Comparison of ENCODE assay signal across 8 cellular contexts in genomic region chr14:105301915-105302249, GRCh38. TPM values are rescaled to one million over a fixed set of nuclear protein-coding genes. Genes with fewer than 3 reads are reported as not detected.
A peak's percentile ranks its signal among the peaks of the same experiment; 100 is the strongest.
DNase-seq lines count a peak whose midpoint lies in the region; ATAC-seq, FAIRE-seq and TF ChIP-seq lines count a peak whose summit lies in the region.
"Not testable (repeated sequence)": the region's sequence is repeated elsewhere in the genome, so short reads cannot be mapped to it uniquely, and the experiment has no call there.

No MANE protein-coding gene starts in this region.

- TF ChIP-seq POLR2A in K562 (conservative IDR thresholded peaks at IDR 0.05) = not testable (repeated sequence)

- H3K36me3 Mint-ChIP-seq in Caco-2 (ENCODE audit: insufficient read depth, unreplicated experiment); activated CD4-positive, alpha-beta T cell treated with anti-CD3 and anti-CD28 coated beads for 36 hours (ENCODE audit: low read depth); progenitor cell of endocrine pancreas (ENCODE audit: insufficient read depth): not testable (repeated sequence)

- H3K9me3 Mint-ChIP-seq in Caco-2 (ENCODE audit: unreplicated experiment); activated CD4-positive, alpha-beta T cell treated with anti-CD3 and anti-CD28 coated beads for 36 hours (ENCODE audit: low read depth); progenitor cell of endocrine pancreas (ENCODE audit: low read depth): not testable (repeated sequence)

- not testable (repeated sequence) for DNase-seq in Caco-2; Karpas-422; activated CD4-positive, alpha-beta T cell treated with anti-CD3 and anti-CD28 coated beads for 36 hours; K562 (ENCODE audit: extremely low read depth in 1 of 4, low spot score in 3 of 4); fibroblast of lung (ENCODE audit: low read depth in 2 of 2); lower lobe of right lung; progenitor cell of endocrine pancreas (ENCODE audit: low spot score, unreplicated experiment); tibial artery

- 16% methylated on average over 7 of the region's 11 CpGs for WGBS in K562 (ENCODE audit: insufficient coverage, low coverage, missing lambda C conversion rate)

- peak overlapping the region; percentile 92 for H3K4me2 ChIP-seq in Karpas-422 (ENCODE audit: low read depth, low read length, poor library complexity, severe bottlenecking)
- peak overlapping the region; percentile 86 for H3K4me2 ChIP-seq in K562 (ENCODE audit: insufficient read depth, low read length)
- peak overlapping the region; percentile 69 for H3K4me2 ChIP-seq in fibroblast of lung (ENCODE audit: extremely low read depth, insufficient read depth, low read length)

- not testable (repeated sequence) for H3K36me3 ChIP-seq in Caco-2 (ENCODE audit: control insufficient read depth, insufficient read depth, low read length); Karpas-422 (ENCODE audit: insufficient read depth, low read length); K562 (ENCODE audit: control insufficient read depth, insufficient read depth, low read length); fibroblast of lung (ENCODE audit: control insufficient read depth, insufficient read depth, low read length); lower lobe of right lung; tibial artery

- H3K27me3 ChIP-seq in Caco-2 (replicated peaks; ENCODE audit: control insufficient read depth, insufficient read depth, low read length); Karpas-422 (ENCODE audit: low read length); K562 (ENCODE audit: control insufficient read depth in 2 of 2, insufficient read depth in 2 of 2, low read length in 2 of 2); fibroblast of lung (ENCODE audit: control insufficient read depth, insufficient read depth, low read length); lower lobe of right lung (ENCODE audit: low read depth); tibial artery: not testable (repeated sequence)

- not testable (repeated sequence) for BruUV-seq in Caco-2 (replicated peaks; lab: Mats Ljungman, UMichigan); K562 (replicated peaks; lab: Mats Ljungman, UMichigan)

- not testable (repeated sequence) for H3K4me1 ChIP-seq in Caco-2; fibroblast of lung (ENCODE audit: control insufficient read depth, extremely low read depth, insufficient read depth, low read length)
- peaks cover 11% of the 10 kb centered on the region for H3K4me1 ChIP-seq in Karpas-422 (ENCODE audit: low read length)
- H3K4me1 ChIP-seq in K562 (replicated peaks in 1 of 2; ENCODE audit: control insufficient read depth in 2 of 2, insufficient read depth in 2 of 2, low read length in 2 of 2) = peaks cover 4 to 29% of the 10 kb centered on the region in 2 experiments; a peak in 4 of 5 replicates
- peaks cover 17% of the 10 kb centered on the region for H3K4me1 ChIP-seq in lower lobe of right lung
- peaks cover 0 to 23% (median 15%) of the 10 kb centered on the region in 4 donors for H3K4me1 ChIP-seq in tibial artery

- not testable (repeated sequence) for TF ChIP-seq EP300 in K562 (IDR thresholded peaks at IDR 0.05; ENCODE audit: low read length)

- not testable (repeated sequence) for H4K20me1 ChIP-seq in Karpas-422 (ENCODE audit: insufficient read depth, low read depth, low read length); K562 (replicated peaks; ENCODE audit: control insufficient read depth, insufficient read depth, low read length); fibroblast of lung (ENCODE audit: control insufficient read depth, extremely low read depth, insufficient read depth, low read length)

- CTCF ChIA-PET in Caco-2 (lab: Charles Lee) = interaction anchor here (0.7 to 2.4 kb wide), 3 partner anchors 12 to 212 kb away, joined by 3 to 13 read pairs (median 5); no protein-coding TSS in a partner anchor
- CTCF ChIA-PET in activated CD4-positive, alpha-beta T cell treated with anti-CD3 and anti-CD28 coated beads for 36 hours (lab: Charles Lee); K562 (lab: Yijun Ruan, JAX; ENCODE audit: low intra/inter-chr PET ratio): not testable (repeated sequence)

- H3K79me2 ChIP-seq in Karpas-422 (ENCODE audit: low read length) = not testable (repeated sequence)
- H3K79me2 ChIP-seq in K562 (ENCODE audit: control insufficient read depth, insufficient read depth, low read length) (peaks cover 31% of the 10 kb centered on the region), fibroblast of lung (ENCODE audit: control insufficient read depth, insufficient read depth, low read length) (peaks cover 15% of the 10 kb centered on the region)

- H3K27ac Mint-ChIP-seq in Caco-2 (ENCODE audit: unreplicated experiment) (peak overlapping the region; percentile 40), progenitor cell of endocrine pancreas (peak overlapping the region; percentile 97)
- peak overlapping the region; percentile 86 for H3K27ac Mint-ChIP-seq in activated CD4-positive, alpha-beta T cell treated with anti-CD3 and anti-CD28 coated beads for 36 hours

- not testable (repeated sequence) for TF ChIP-seq RAD21 in K562 (CRISPR knock-in tag; conservative IDR thresholded peaks at IDR 0.05 in 1 of 2, IDR thresholded peaks at IDR 0.05 in 1 of 2)

- H3K4me3 ChIP-seq in Caco-2 (ENCODE audit: low read depth, low read length) = peak overlapping the region; percentile 100
- peak overlapping the region; percentile 84; the same call in 1 of the 2 replicates for H3K4me3 ChIP-seq in Karpas-422 (ENCODE audit: low read length)
- H3K4me3 ChIP-seq in K562 = peak overlapping the region; percentile 83
- not testable (repeated sequence) for H3K4me3 ChIP-seq in fibroblast of lung (replicated peaks in 1 of 4; ENCODE audit: control extremely low read depth in 1 of 4, insufficient read depth in 1 of 4, low read depth in 3 of 4, low read length in 4 of 4)
- H3K4me3 ChIP-seq in lower lobe of right lung = peak overlapping the region; percentile 93
- H3K4me3 ChIP-seq in tibial artery = peak overlapping the region; percentile 60 to 69

- not testable (repeated sequence) for H3K4me1 Mint-ChIP-seq in Caco-2 (ENCODE audit: low read depth, unreplicated experiment); progenitor cell of endocrine pancreas (ENCODE audit: low read depth)
- H3K4me1 Mint-ChIP-seq in activated CD4-positive, alpha-beta T cell treated with anti-CD3 and anti-CD28 coated beads for 36 hours = peaks cover 41% of the 10 kb centered on the region

- H3K27me3 Mint-ChIP-seq in Caco-2 (ENCODE audit: insufficient read depth, unreplicated experiment); activated CD4-positive, alpha-beta T cell treated with anti-CD3 and anti-CD28 coated beads for 36 hours; progenitor cell of endocrine pancreas: not testable (repeated sequence)

- H3K27ac ChIP-seq in Karpas-422 (ENCODE audit: low read length); fibroblast of lung (ENCODE audit: insufficient read depth, low read length): not testable (repeated sequence)
- H3K27ac ChIP-seq in K562 (ENCODE audit: extremely low read depth, low read depth, low read length) (peak overlapping the region; percentile 69; the same call in 2 of the 3 replicates), lower lobe of right lung (peak overlapping the region; percentile 95), tibial artery (peak overlapping the region; percentile 85 to 87)

- in situ Hi-C loops in K562 (cut with MboI) = not testable (repeated sequence)

- intact Hi-C loops in Caco-2 (cut with micrococcal nuclease; ENCODE audit: unreplicated experiment); lower lobe of right lung (cut with DNase I): not testable (repeated sequence)
- intact Hi-C loops in activated CD4-positive, alpha-beta T cell treated with anti-CD3 and anti-CD28 coated beads for 36 hours (cut with DNase I, micrococcal nuclease) = loop anchor here (1.0 to 5.0 kb wide), 14 partner anchors 12 to 625 kb away; partner anchors contain the start of genes PACS2 (in 2 of the 2), BTBD6 (in 1 of the 2), CDCA4 (in 1 of the 2) and CLBA1 (in 1 of the 2)
- intact Hi-C loops in K562 (cut with micrococcal nuclease) (loop anchor here (2.0 kb wide), 1 partner anchor 189 kb away; the partner anchor contains the start of gene TEDC1), tibial artery (cut with DNase I; ENCODE audit: low total_unique reads) (loop anchor here (10.0 kb wide), 1 partner anchor 193 kb away; the partner anchor contains the start of gene TEDC1)

- POLR2A ChIA-PET in Caco-2 (lab: Charles Lee) = not testable (repeated sequence)
- POLR2A ChIA-PET in activated CD4-positive, alpha-beta T cell treated with anti-CD3 and anti-CD28 coated beads for 36 hours (lab: Charles Lee) = interaction anchor here (1.7 kb wide), 1 partner anchor 12 kb away, joined by 23 read pairs; the partner anchor contains the start of gene PACS2
- POLR2A ChIA-PET in K562 (lab: Yijun Ruan, JAX) = interaction anchor here (0.6 to 1.6 kb wide), 3 partner anchors 12 to 36 kb away, joined by 3 to 5 read pairs (median 4); no protein-coding TSS in a partner anchor

- not testable (repeated sequence) for H3K9ac ChIP-seq in Karpas-422 (ENCODE audit: low read length); fibroblast of lung (ENCODE audit: insufficient read depth, low read length)
- H3K9ac ChIP-seq in K562 (ENCODE audit: insufficient read depth in 1 of 2, low read depth in 2 of 2, low read length in 2 of 2) = peak overlapping the region; percentile 58 to 90

- not testable (repeated sequence) for H3K9me1 ChIP-seq in K562 (ENCODE audit: control insufficient read depth, insufficient read depth, low read length)

- H3K9me2 ChIP-seq in Karpas-422 (replicated peaks; ENCODE audit: insufficient read depth, low read length) = not testable (repeated sequence)

- TF ChIP-seq CTCF in Caco-2 (IDR thresholded peaks at IDR 0.05; ENCODE audit: insufficient read depth in 1 of 2, low read depth in 1 of 2, low read length in 1 of 2, severe bottlenecking in 1 of 2, unreplicated experiment in 1 of 2); K562 (IDR thresholded peaks at IDR 0.05 in 2 of 3, conservative IDR thresholded peaks at IDR 0.05 in 1 of 3; ENCODE audit: insufficient read depth in 2 of 3, low read depth in 1 of 3, low read length in 3 of 3); fibroblast of lung (conservative IDR thresholded peaks at IDR 0.05 in 1 of 2, IDR thresholded peaks at IDR 0.05 in 1 of 2; ENCODE audit: low read depth in 1 of 2, low read length in 2 of 2); lower lobe of right lung (IDR thresholded peaks at IDR 0.05); progenitor cell of endocrine pancreas (IDR thresholded peaks at IDR 0.05; ENCODE audit: unreplicated experiment); tibial artery (IDR thresholded peaks at IDR 0.05): not testable (repeated sequence)

- H2AFZ ChIP-seq in Karpas-422 (ENCODE audit: low read length); fibroblast of lung (ENCODE audit: low read length): not testable (repeated sequence)
- H2AFZ ChIP-seq in K562 (ENCODE audit: low read depth, low read length) = peak overlapping the region; percentile 84

- H3K4me3 Mint-ChIP-seq in Caco-2 (ENCODE audit: unreplicated experiment) (peak overlapping the region; percentile 79), progenitor cell of endocrine pancreas (ENCODE audit: low read depth) (peak overlapping the region; percentile 84)
- H3K4me3 Mint-ChIP-seq in activated CD4-positive, alpha-beta T cell treated with anti-CD3 and anti-CD28 coated beads for 36 hours = peak overlapping the region; percentile 81

- not testable (repeated sequence) for H3K9me3 ChIP-seq in Caco-2; Karpas-422 (ENCODE audit: low read length); K562 (replicated peaks; ENCODE audit: control insufficient read depth, insufficient read depth, low read depth, low read length); fibroblast of lung (ENCODE audit: control insufficient read depth, insufficient read depth, low read depth, low read length); lower lobe of right lung; tibial artery

- FAIRE-seq in K562 (lab: Jason Lieb, UNC) = not testable (repeated sequence)

- not testable (repeated sequence) for ATAC-seq in activated CD4-positive, alpha-beta T cell treated with anti-CD3 and anti-CD28 coated beads for 36 hours; K562; lower lobe of right lung

RNA-seq across cellular contexts. Expression of gene BRF1, which starts 1.1 kb away (rescaled TPM):
- 41.6 and 43.6 TPM in 2 replicates for total RNA-seq in Caco-2 (2022)
- total RNA-seq in Karpas-422 (2014; rRNA removed; shearing (Covaris generic); ENCODE audit: low replicate concordance) = 19.0 and 54.9 TPM in 2 replicates
- 10 to 100 TPM; 20.0 to 28.1 TPM for total RNA-seq in activated CD4-positive, alpha-beta T cell treated with anti-CD3 and anti-CD28 coated beads for 36 hours
- 71.0 and 136 TPM in 2 replicates for total RNA-seq in K562 (2011; cell fraction: chromatin; rRNA removed; ENCODE audit: low replicate concordance)
- 63.5 and 70.5 TPM in 2 replicates for total RNA-seq in K562 (2011; cell fraction: nucleolus; rRNA removed)
- 45.0 and 51.4 TPM in 2 replicates for total RNA-seq in K562 (2011; cell fraction: nucleoplasm; rRNA removed)
- 24.6 and 24.9 TPM in 2 replicates for total RNA-seq in K562 (2014; rRNA removed)
- total RNA-seq in K562 (2014; rRNA removed; fragmentation: Illumina TruSeq; extraction: Trizol) = 6.9 and 9.3 TPM in 2 replicates
- 12.5 and 12.7 TPM in 2 replicates for total RNA-seq in K562 (2015; rRNA removed; fragmentation: Illumina TruSeq; extraction: Trizol)
- 22.5 and 22.6 TPM in 2 replicates for total RNA-seq in K562 (2021)
- 3.6 and 5.6 TPM in 2 replicates for polyA plus RNA-seq in K562 (2011; rRNA removed)
- polyA plus RNA-seq in K562 (2011; cell fraction: cytosol; rRNA removed) = 3.3 and 6.4 TPM in 2 replicates
- 25.8 and 37.9 TPM in 2 replicates for polyA plus RNA-seq in K562 (2011; cell fraction: nucleus; rRNA removed)
- polyA plus RNA-seq in K562 (2012) = 14.4 and 14.8 TPM in 2 replicates
- 8.2 and 10.5 TPM in 2 replicates for polyA plus RNA-seq in K562 (2014; fragmentation: Illumina TruSeq; extraction: Trizol)
- under 1 TPM; 0.14 to 0.17 TPM for polyA plus RNA-seq in K562 (2014; fragmentation: Nextera tagmentation; extraction: Ambion mirVana)
- polyA plus RNA-seq in K562 (2014; rRNA removed) = 12.8 and 14.6 TPM in 2 replicates
- 5.2 and 6.5 TPM in 2 replicates for polyA minus RNA-seq in K562 (2011; rRNA and poly(A)+ RNA removed)
- polyA minus RNA-seq in K562 (2011; cell fraction: cytosol; rRNA and poly(A)+ RNA removed) = 6.4 and 8.4 TPM in 2 replicates
- polyA minus RNA-seq in K562 (2011; cell fraction: nucleus; rRNA and poly(A)+ RNA removed) = 20.3 and 25.3 TPM in 2 replicates
- total RNA-seq in fibroblast of lung = 26.5 and 33.4 TPM in 2 replicates
- polyA plus RNA-seq in fibroblast of lung = 7.4 and 8.4 TPM in 2 replicates
- 17.0 and 17.3 TPM in 2 replicates for polyA plus RNA-seq in fibroblast of lung (2012)
- polyA minus RNA-seq in fibroblast of lung (ENCODE audit: low replicate concordance) = 29.3 and 37.6 TPM in 2 replicates
- total RNA-seq in lower lobe of right lung = 35.7 TPM
- total RNA-seq in progenitor cell of endocrine pancreas = 49.3 and 49.9 TPM in 2 replicates

RNA-seq across cellular contexts. Expression of gene PACS2, which starts 12.7 kb away (rescaled TPM):
- 58.1 and 60.0 TPM in 2 replicates for total RNA-seq in Caco-2 (2022)
- total RNA-seq in Karpas-422 (2014; rRNA removed; shearing (Covaris generic); ENCODE audit: low replicate concordance) = 32.4 and 55.8 TPM in 2 replicates
- total RNA-seq in activated CD4-positive, alpha-beta T cell treated with anti-CD3 and anti-CD28 coated beads for 36 hours = 10 to 100 TPM; 30.6 to 32.9 TPM
- total RNA-seq in K562 (2011; cell fraction: chromatin; rRNA removed; ENCODE audit: low replicate concordance) = 28.1 and 70.2 TPM in 2 replicates
- 30.5 and 32.4 TPM in 2 replicates for total RNA-seq in K562 (2011; cell fraction: nucleolus; rRNA removed)
- 22.4 and 23.7 TPM in 2 replicates for total RNA-seq in K562 (2011; cell fraction: nucleoplasm; rRNA removed)
- 13.2 and 21.3 TPM in 2 replicates for total RNA-seq in K562 (2014; rRNA removed)
- total RNA-seq in K562 (2014; rRNA removed; fragmentation: Illumina TruSeq; extraction: Trizol) = 4.4 and 5.9 TPM in 2 replicates
- total RNA-seq in K562 (2015; rRNA removed; fragmentation: Illumina TruSeq; extraction: Trizol) = 10.4 and 11.6 TPM in 2 replicates
- total RNA-seq in K562 (2021) = 20.8 and 21.0 TPM in 2 replicates
- polyA plus RNA-seq in K562 (2011; rRNA removed) = 8.8 and 9.9 TPM in 2 replicates
- polyA plus RNA-seq in K562 (2011; cell fraction: cytosol; rRNA removed) = 6.8 and 14.3 TPM in 2 replicates
- 27.9 and 60.4 TPM in 2 replicates for polyA plus RNA-seq in K562 (2011; cell fraction: nucleus; rRNA removed)
- 16.4 and 29.4 TPM in 2 replicates for polyA plus RNA-seq in K562 (2012)
- polyA plus RNA-seq in K562 (2014; fragmentation: Illumina TruSeq; extraction: Trizol) = 4.3 and 9.0 TPM in 2 replicates
- under 1 TPM; 0.11 to 0.34 TPM for polyA plus RNA-seq in K562 (2014; fragmentation: Nextera tagmentation; extraction: Ambion mirVana)
- 14.6 and 16.6 TPM in 2 replicates for polyA plus RNA-seq in K562 (2014; rRNA removed)
- polyA minus RNA-seq in K562 (2011; rRNA and poly(A)+ RNA removed) = 2.8 and 6.3 TPM in 2 replicates
- 10.2 and 13.9 TPM in 2 replicates for polyA minus RNA-seq in K562 (2011; cell fraction: cytosol; rRNA and poly(A)+ RNA removed)
- 8.9 and 15.8 TPM in 2 replicates for polyA minus RNA-seq in K562 (2011; cell fraction: nucleus; rRNA and poly(A)+ RNA removed)
- total RNA-seq in fibroblast of lung = 36.2 and 52.5 TPM in 2 replicates
- polyA plus RNA-seq in fibroblast of lung = 20.3 and 23.2 TPM in 2 replicates
- 29.4 and 34.6 TPM in 2 replicates for polyA plus RNA-seq in fibroblast of lung (2012)
- 34.9 and 40.3 TPM in 2 replicates for polyA minus RNA-seq in fibroblast of lung (ENCODE audit: low replicate concordance)
- total RNA-seq in lower lobe of right lung = 79.7 TPM
- total RNA-seq in progenitor cell of endocrine pancreas = 177 and 193 TPM in 2 replicates

RNA-seq across cellular contexts. Expression of gene BTBD6, which starts 53.5 kb away (rescaled TPM):
- total RNA-seq in Caco-2 (2022) = 22.7 and 25.3 TPM in 2 replicates
- total RNA-seq in Karpas-422 (2014; rRNA removed; shearing (Covaris generic); ENCODE audit: low replicate concordance) = 58.9 and 130 TPM in 2 replicates
- 10 to 100 TPM; 18.9 to 23.2 TPM for total RNA-seq in activated CD4-positive, alpha-beta T cell treated with anti-CD3 and anti-CD28 coated beads for 36 hours
- not detected in 2 replicates for total RNA-seq in K562 (2011; cell fraction: chromatin; rRNA removed; ENCODE audit: low replicate concordance)
- total RNA-seq in K562 (2011; cell fraction: nucleolus; rRNA removed) = not detected in 2 replicates
- total RNA-seq in K562 (2011; cell fraction: nucleoplasm; rRNA removed) = not detected in 2 replicates
- not detected in 2 replicates for total RNA-seq in K562 (2014; rRNA removed)
- total RNA-seq in K562 (2014; rRNA removed; fragmentation: Illumina TruSeq; extraction: Trizol) = not detected in 2 replicates
- not detected in 2 replicates for total RNA-seq in K562 (2015; rRNA removed; fragmentation: Illumina TruSeq; extraction: Trizol)
- 0.16 TPM in 1 of 2 replicates, not detected in the other for total RNA-seq in K562 (2021)
- not detected in 2 replicates for polyA plus RNA-seq in K562 (2011; rRNA removed)
- not detected in 2 replicates for polyA plus RNA-seq in K562 (2011; cell fraction: cytosol; rRNA removed)
- polyA plus RNA-seq in K562 (2011; cell fraction: nucleus; rRNA removed) = not detected in 2 replicates
- polyA plus RNA-seq in K562 (2012) = 0.08 TPM in 1 of 2 replicates, not detected in the other
- polyA plus RNA-seq in K562 (2014; fragmentation: Illumina TruSeq; extraction: Trizol) = not detected in 2 replicates
- polyA plus RNA-seq in K562 (2014; fragmentation: Nextera tagmentation; extraction: Ambion mirVana) = not detected
- polyA plus RNA-seq in K562 (2014; rRNA removed) = not detected in 2 replicates
- not detected in 2 replicates for polyA minus RNA-seq in K562 (2011; rRNA and poly(A)+ RNA removed)
- polyA minus RNA-seq in K562 (2011; cell fraction: cytosol; rRNA and poly(A)+ RNA removed) = 0.38 TPM in 1 of 2 replicates, not detected in the other
- polyA minus RNA-seq in K562 (2011; cell fraction: nucleus; rRNA and poly(A)+ RNA removed) = not detected in 2 replicates
- total RNA-seq in fibroblast of lung = 39.5 and 49.9 TPM in 2 replicates
- 31.9 and 44.9 TPM in 2 replicates for polyA plus RNA-seq in fibroblast of lung
- polyA plus RNA-seq in fibroblast of lung (2012) = 36.5 and 52.3 TPM in 2 replicates
- polyA minus RNA-seq in fibroblast of lung (ENCODE audit: low replicate concordance) = 47.0 and 59.8 TPM in 2 replicates
- 53.0 TPM for total RNA-seq in lower lobe of right lung
- 31.6 and 31.9 TPM in 2 replicates for total RNA-seq in progenitor cell of endocrine pancreas

Comparison
In these comparisons a context has a peak if more than half of its experiments do, and no peak if none do; other contexts are left out.
1. H3K27ac Mint-ChIP-seq: peak in every context shown above with its lines; median percentile 97 in progenitor cell of endocrine pancreas; 86 in activated CD4-positive, alpha-beta T cell treated with anti-CD3 and anti-CD28 coated beads for 36 hours; 40 in Caco-2.
2. RNA of gene BTBD6, which starts 53.5 kb away (total RNA-seq): 58.9 to 130 TPM in Karpas-422, 53.0 TPM in lower lobe of right lung (single experiment), 39.5 to 49.9 TPM in fibroblast of lung, 31.6 to 31.9 TPM in progenitor cell of endocrine pancreas, 22.7 to 25.3 TPM in Caco-2 and 18.9 to 23.2 TPM in activated CD4-positive, alpha-beta T cell treated with anti-CD3 and anti-CD28 coated beads for 36 hours; 0.16 TPM in K562; every median in the first group is over 10 times any median in the second.
3. Peak in every context shown above with its lines, with median percentiles within 50 percentile points of each other: H3K4me3 Mint-ChIP-seq and H3K4me2 ChIP-seq.